ENCODE assay signal across 21 cellular contexts in the genomic region with DNA sequence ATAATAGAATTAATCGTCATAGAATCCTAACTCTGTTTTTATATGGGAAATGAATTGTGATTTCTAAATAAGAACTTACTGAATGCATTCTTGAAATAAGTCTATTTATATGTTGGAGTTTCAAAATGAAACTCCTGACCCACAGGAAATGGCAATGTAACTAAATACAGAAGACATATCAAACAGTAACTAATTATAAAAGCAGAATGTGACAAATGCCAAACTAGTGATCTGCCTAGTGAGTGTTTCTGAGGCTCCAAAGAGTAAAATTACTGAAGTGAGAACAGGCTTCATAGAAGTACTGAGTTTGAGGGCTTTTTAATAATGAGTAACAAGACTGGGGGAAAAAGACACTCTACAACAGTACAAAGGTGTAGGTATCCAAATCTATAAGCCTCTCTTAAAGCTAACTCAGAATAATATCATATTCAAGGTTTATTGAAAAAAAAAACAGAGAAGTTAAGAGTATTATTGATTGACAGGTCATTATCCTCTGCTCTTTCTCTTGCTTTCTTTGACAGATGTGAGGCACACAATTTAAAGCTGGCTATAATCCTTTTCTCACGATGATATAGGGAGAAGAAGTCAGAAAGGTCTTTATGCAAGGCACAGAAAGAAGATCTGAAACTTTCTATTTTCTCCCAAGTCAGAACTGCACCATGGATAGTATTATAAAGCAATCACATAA. TPM values are rescaled to one million over a fixed set of nuclear protein-coding genes. Genes with fewer than 3 reads are reported as not detected.
A peak's percentile ranks its signal among the peaks of the same experiment; 100 is the strongest.
DNase-seq lines count a peak whose midpoint lies in the region; ATAC-seq and TF ChIP-seq lines count a peak whose summit lies in the region.
"Had no signal": no experiment of that assay in that cellular context is flagged by ENCODE, and none has a peak within 500 bp of the region (broad histone marks: within the 10 kb centered on the region; RNA-seq: fewer than 3 reads in every experiment).

No MANE protein-coding gene starts in this region.

- no peaks in the 10 kb centered on the region for H3K36me3 Mint-ChIP-seq in activated CD8-positive, alpha-beta T cell treated with anti-CD3 and anti-CD28 coated beads for 36 hours (ENCODE audit: low read depth)

- no peaks in the 10 kb centered on the region for H3K4me1 Mint-ChIP-seq in activated CD8-positive, alpha-beta T cell treated with anti-CD3 and anti-CD28 coated beads for 36 hours (ENCODE audit: low read depth)
- H3K4me1 Mint-ChIP-seq: activated B cell treated with CpG ODN at 0.5 μM for 24 hours, natural killer cell had no signal

- peak; percentile 75 for DNase-seq in kidney tubule cell (ENCODE audit: low spot score)
- DNase-seq in activated CD8-positive, alpha-beta T cell treated with anti-CD3 and anti-CD28 coated beads for 36 hours = no peak
- no peak for DNase-seq in HPDE6-E6E7 (ENCODE audit: extremely low spot score)
- no peak for DNase-seq in activated T-cell treated with anti-CD3 and anti-CD28 coated beads, Interleukin-2, amount 50 U/mL, for 48 hours
- DNase-seq: activated B cell treated with CpG ODN at 0.5 μM for 24 hours; activated naive CD4-positive, alpha-beta T cell treated with anti-CD3 and anti-CD28 coated beads, Interleukin-2, amount 50 U/mL, for 16 hours; DMS53; dorsolateral prefrontal cortex; KBM-7; natural killer cell; NCI-H1436 treated with DMSO at 0.1 percent for 48 hours; stimulated activated CD4-positive, alpha-beta T cell treated with anti-CD3 and anti-CD28 coated beads, Interleukin-2, amount 100 ng/mL, for 48 hours; T-helper 1 cell; transverse colon had no signal

- no peak overlapping the region for H3K27ac Mint-ChIP-seq in activated CD8-positive, alpha-beta T cell treated with anti-CD3 and anti-CD28 coated beads for 36 hours
- H3K27ac Mint-ChIP-seq: activated B cell treated with CpG ODN at 0.5 μM for 24 hours, natural killer cell had no signal

- POLR2A ChIA-PET in activated CD8-positive, alpha-beta T cell treated with anti-CD3 and anti-CD28 coated beads for 36 hours (lab: Charles Lee) = no interaction called here

- no peak overlapping the region for H3K4me3 Mint-ChIP-seq in activated CD8-positive, alpha-beta T cell treated with anti-CD3 and anti-CD28 coated beads for 36 hours
- H3K4me3 Mint-ChIP-seq: activated B cell treated with CpG ODN at 0.5 μM for 24 hours, natural killer cell had no signal

- TF ChIP-seq CTCF in activated CD8-positive, alpha-beta T cell treated with anti-CD3 and anti-CD28 coated beads for 36 hours (IDR thresholded peaks at IDR 0.05) = no peak

- H3K27me3 Mint-ChIP-seq in activated CD8-positive, alpha-beta T cell treated with anti-CD3 and anti-CD28 coated beads for 36 hours = no peaks in the 10 kb centered on the region
- H3K27me3 Mint-ChIP-seq: activated B cell treated with CpG ODN at 0.5 μM for 24 hours had no signal

- peaks cover 9% of the 10 kb centered on the region for H3K9me3 Mint-ChIP-seq in activated CD8-positive, alpha-beta T cell treated with anti-CD3 and anti-CD28 coated beads for 36 hours

- intact Hi-C loops in activated CD8-positive, alpha-beta T cell treated with anti-CD3 and anti-CD28 coated beads for 36 hours (cut with micrococcal nuclease) = no loop called here

- ATAC-seq in GM18909 (IDR thresholded peaks at IDR 0.05; ENCODE audit: poor library complexity, unreplicated experiment) (peak; percentile 70), HG02759 (IDR thresholded peaks at IDR 0.05; ENCODE audit: unreplicated experiment) (peak; percentile 85), HG03432 (IDR thresholded peaks at IDR 0.05; ENCODE audit: unreplicated experiment) (peak; percentile 86), HG02885 (IDR thresholded peaks at IDR 0.05; ENCODE audit: poor library complexity, unreplicated experiment) (no peak)
- no peak for ATAC-seq in activated CD8-positive, alpha-beta T cell treated with anti-CD3 and anti-CD28 coated beads for 36 hours
- ATAC-seq: natural killer cell had no signal

- CTCF ChIA-PET in activated CD8-positive, alpha-beta T cell treated with anti-CD3 and anti-CD28 coated beads for 36 hours (lab: Charles Lee) = no interaction called here

RNA-seq across cellular contexts. Expression of a gene that starts 17.4 kb away (rescaled TPM):
- total RNA-seq in activated CD8-positive, alpha-beta T cell treated with anti-CD3 and anti-CD28 coated beads for 36 hours = not detected
- total RNA-seq: activated B cell treated with CpG ODN at 0.5 μM for 24 hours, fibroblast of lung, lung, natural killer cell, right atrium auricular region, transverse colon had no signal

RNA-seq across cellular contexts. Expression of a gene that starts 18.1 kb away (rescaled TPM):
- total RNA-seq in activated CD8-positive, alpha-beta T cell treated with anti-CD3 and anti-CD28 coated beads for 36 hours = not detected
- total RNA-seq: activated B cell treated with CpG ODN at 0.5 μM for 24 hours, fibroblast of lung, natural killer cell, right atrium auricular region had no signal

Comparison
In these comparisons a context has a peak if more than half of its experiments do, and no peak if none do; other contexts are left out.
1. ATAC-seq: peak in GM18909 (single experiment), HG02759 (single experiment) and HG03432 (single experiment); none in activated CD8-positive, alpha-beta T cell treated with anti-CD3 and anti-CD28 coated beads for 36 hours (single experiment) and HG02885 (single experiment).